ENCODE assay signal across 1 cellular context in the genomic region with DNA sequence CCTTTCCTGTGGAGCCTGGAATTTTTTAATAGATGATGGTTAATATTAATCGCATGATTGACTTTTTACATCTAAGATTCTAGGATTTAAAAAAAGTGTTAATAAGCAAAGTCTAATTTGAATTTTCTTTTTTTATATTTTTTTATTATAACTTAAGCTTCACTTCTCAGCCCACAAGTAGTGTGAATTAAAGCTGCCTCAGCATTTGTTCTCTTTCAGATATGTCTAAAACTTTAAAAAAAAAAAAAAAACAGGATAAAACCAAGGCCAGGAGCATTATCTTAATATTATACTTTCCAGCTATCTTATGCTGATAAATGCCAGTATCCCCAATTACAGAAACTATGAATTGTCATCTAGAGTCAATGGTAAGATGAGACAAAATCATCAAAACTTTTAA.
TF ChIP-seq lines count a peak whose summit lies in the region.

No MANE protein-coding gene starts in this region.

TF ChIP-seq in HCT116, 20 proteins besides CTCF, POLR2A, EP300 and RAD21:
- TF ChIP-seq, protein P1, sequence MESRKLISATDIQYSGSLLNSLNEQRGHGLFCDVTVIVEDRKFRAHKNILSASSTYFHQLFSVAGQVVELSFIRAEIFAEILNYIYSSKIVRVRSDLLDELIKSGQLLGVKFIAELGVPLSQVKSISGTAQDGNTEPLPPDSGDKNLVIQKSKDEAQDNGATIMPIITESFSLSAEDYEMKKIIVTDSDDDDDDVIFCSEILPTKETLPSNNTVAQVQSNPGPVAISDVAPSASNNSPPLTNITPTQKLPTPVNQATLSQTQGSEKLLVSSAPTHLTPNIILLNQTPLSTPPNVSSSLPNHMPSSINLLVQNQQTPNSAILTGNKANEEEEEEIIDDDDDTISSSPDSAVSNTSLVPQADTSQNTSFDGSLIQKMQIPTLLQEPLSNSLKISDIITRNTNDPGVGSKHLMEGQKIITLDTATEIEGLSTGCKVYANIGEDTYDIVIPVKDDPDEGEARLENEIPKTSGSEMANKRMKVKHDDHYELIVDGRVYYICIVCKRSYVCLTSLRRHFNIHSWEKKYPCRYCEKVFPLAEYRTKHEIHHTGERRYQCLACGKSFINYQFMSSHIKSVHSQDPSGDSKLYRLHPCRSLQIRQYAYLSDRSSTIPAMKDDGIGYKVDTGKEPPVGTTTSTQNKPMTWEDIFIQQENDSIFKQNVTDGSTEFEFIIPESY (IDR thresholded peaks at IDR 0.05; ENCODE audit: extremely low read depth, insufficient replicate concordance, low read length) = no peak
- no peak for TF ChIP-seq TCF7L2 (IDR thresholded peaks at IDR 0.05; ENCODE audit: borderline replicate concordance, extremely low read depth, insufficient read depth, insufficient read length)
- TF ChIP-seq EGR1 (IDR thresholded peaks at IDR 0.05; ENCODE audit: low read depth) = no peak
- TF ChIP-seq YY1 (IDR thresholded peaks at IDR 0.05; ENCODE audit: extremely low read depth, insufficient replicate concordance, low read depth, low read length) = no peak
